ENCODE assay signal across 1 cellular context in the genomic region with DNA sequence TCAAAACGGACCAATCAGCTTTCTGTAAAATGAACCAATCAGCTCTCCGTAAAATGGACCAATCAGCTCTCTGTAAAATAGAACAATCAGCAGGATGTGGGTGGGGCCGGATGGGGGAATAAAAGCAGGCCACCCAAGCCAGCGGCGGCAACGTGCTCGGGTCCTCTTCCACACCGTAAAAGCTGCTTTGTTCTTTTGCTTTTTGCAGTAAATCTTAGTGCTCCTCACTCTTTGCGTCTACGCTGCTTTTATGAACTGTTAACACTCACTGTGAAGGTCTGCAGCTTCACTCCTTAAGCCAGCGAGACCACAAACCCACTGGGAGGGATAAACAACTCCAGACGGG.
A peak's percentile ranks its signal among the peaks of the same experiment; 100 is the strongest.
TF ChIP-seq lines count a peak whose summit lies in the region.

No MANE protein-coding gene starts in this region.

TF ChIP-seq in K562, 482 proteins besides CTCF, POLR2A, EP300 and RAD21:
- peak; percentile 4 for TF ChIP-seq ASH1L (IDR thresholded peaks at IDR 0.05; ENCODE audit: borderline replicate concordance, low read depth, partially characterized antibody)
- no peak for TF ChIP-seq FOXK2 (conservative IDR thresholded peaks at IDR 0.05 in 1 of 2, IDR thresholded peaks at IDR 0.05 in 1 of 2; ENCODE audit: low read depth in 2 of 2)
